Comparison of ENCODE assay signal across 34 cellular contexts in the genomic region with DNA sequence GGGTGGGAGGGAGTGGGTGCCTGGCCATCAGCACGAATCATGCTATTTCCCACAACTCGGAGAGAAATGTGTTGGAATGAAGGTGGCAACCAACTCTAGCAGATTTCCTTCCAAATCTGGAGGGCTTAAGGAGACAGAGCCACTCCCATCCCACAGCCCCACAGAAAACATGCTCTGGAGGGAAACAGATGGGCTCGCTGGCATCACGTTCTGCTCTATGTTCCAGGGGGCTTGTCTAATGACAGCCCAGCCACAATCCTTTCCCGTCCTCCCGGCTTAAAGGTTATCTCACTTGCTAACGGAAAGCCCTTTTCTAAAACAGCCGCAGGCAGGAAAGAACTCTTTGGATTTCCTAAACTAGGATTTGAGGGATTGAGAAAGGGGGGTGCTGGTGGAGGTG.
"Had no signal": no experiment of that assay in that cellular context is flagged by ENCODE, and none has a peak within 500 bp of the region (broad histone marks: within the 10 kb centered on the region; RNA-seq: fewer than 3 reads in every experiment).

No MANE protein-coding gene starts in this region.

- H3K4me1 ChIP-seq: SJSA1 had no signal

- H3K36me3 ChIP-seq: brain microvascular endothelial cell, MG63, SJSA1 had no signal

- ATAC-seq: activated T-helper 17 cell treated with anti-CD3 and anti-CD28 coated beads, Interleukin-2, amount 50 U/mL, for 72 hours; Panc1 had no signal

- H3K27ac ChIP-seq: brain microvascular endothelial cell, SJSA1, VCaP had no signal

- H3K4me3 ChIP-seq: MG63, SJSA1 had no signal

- H3K27me3 ChIP-seq: brain microvascular endothelial cell, MG63, SJSA1 had no signal

- DNase-seq: activated CD4-positive, alpha-beta memory T cell treated with anti-CD3 and anti-CD28 coated beads, Interleukin-2, amount 10 ng/mL, durations not matched to agents 7 days and 5 days; activated CD4-positive, alpha-beta T cell treated with anti-CD3 and anti-CD28 coated beads for 1 hour; activated CD4-positive, alpha-beta T cell treated with anti-CD3 and anti-CD28 coated beads for 48 hours; activated CD4-positive, CD25-positive, alpha-beta regulatory T cell; activated CD8-positive, alpha-beta memory T cell treated with anti-CD3 and anti-CD28 coated beads, Interleukin-2, amount 50 U/mL, for 4 hours; activated effector memory CD4-positive, alpha-beta T cell treated with anti-CD3 and anti-CD28 coated beads, Interleukin-2, amount 50 U/mL, for 16 hours; activated naive CD4-positive, alpha-beta T cell; activated naive CD4-positive, alpha-beta T cell treated with anti-CD3 and anti-CD28 coated beads, Interleukin-2, amount 50 U/mL, for 16 hours; activated naive CD8-positive, alpha-beta T cell treated with anti-CD3 and anti-CD28 coated beads for 36 hours; activated T-cell treated with anti-CD3 and anti-CD28 coated beads, Interleukin-2, amount 50 U/mL, for 48 hours; amniotic stem cell; aorta; brain microvascular endothelial cell; central memory CD4-positive, alpha-beta T cell; Kasumi-1; KG1; MG63; NCI-H1048; NCI-H1105 treated with DMSO at 0.1 percent for 48 hours; NCI-H1436 treated with DMSO at 0.1 percent for 48 hours; NCI-H1694 treated with DMSO at 0.1 percent for 48 hours; NCI-H2029; NCI-H345; NCI-H526 treated with DMSO at 0.1 percent for 48 hours; NCI-H774; SHP77; SW 1271; T-helper 1 cell; T-helper 2 cell; T-helper 9 cell had no signal
